8 cellular contexts compared by ENCODE assay signal in the genomic region with DNA sequence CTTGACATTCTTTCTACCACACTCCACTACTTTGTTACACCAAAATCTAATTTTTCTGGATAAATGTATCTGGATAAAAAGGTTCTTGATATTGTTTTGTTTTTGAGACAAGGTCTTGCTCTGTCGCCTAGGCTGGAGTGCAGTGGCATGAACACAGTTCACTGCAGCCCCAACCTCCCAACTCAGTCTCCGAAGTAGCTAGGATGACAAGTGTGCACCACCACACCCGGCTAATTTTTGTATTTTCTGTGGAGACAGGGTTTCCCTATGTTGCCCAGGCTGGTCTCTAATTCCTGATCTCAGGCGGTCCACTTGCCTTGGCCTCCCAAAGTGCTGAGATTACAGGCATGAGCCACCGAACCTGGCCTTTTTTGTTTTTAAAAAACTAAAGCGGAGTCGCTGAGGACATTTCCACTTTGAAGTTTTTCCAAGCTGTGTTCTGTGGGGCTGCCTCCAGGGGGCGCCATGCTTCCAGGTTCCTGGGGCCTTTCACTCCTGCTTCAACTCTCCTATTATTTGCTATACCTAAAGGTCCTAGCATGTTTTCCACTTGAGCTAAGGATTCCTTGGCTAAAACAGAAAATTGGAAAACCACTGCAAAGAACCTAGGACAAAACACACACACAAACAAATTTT. TPM values are rescaled to one million over a fixed set of nuclear protein-coding genes. Genes with fewer than 3 reads are reported as not detected.
DNase-seq lines count a peak whose midpoint lies in the region; ATAC-seq and TF ChIP-seq lines count a peak whose summit lies in the region.

No MANE protein-coding gene starts in this region.

- DNase-seq in cardiac muscle cell (ENCODE audit: low read depth in 1 of 2, low spot score in 1 of 2) (no peak), Right ventricle myocardium inferior (ENCODE audit: missing footprints) (no peak), left ventricle myocardium superior (peak; percentile 51), DMS79 (lab: John Stamatoyannopoulos, UW) (no peak)
- peak; percentile 46 to 58 for DNase-seq in activated CD4-positive, alpha-beta T cell treated with anti-CD3 and anti-CD28 coated beads, Interleukin-2, amount 50 U/mL, for 48 hours

- intact Hi-C loops in Right ventricle myocardium inferior (cut with DNase I) = loop anchor here (1.0 to 5.0 kb wide), 3 partner anchors 45 to 295 kb away; no protein-coding TSS in a partner anchor
- intact Hi-C loops in left ventricle myocardium superior (cut with micrococcal nuclease) = loop anchor here (2.0 kb wide), 1 partner anchor 93 kb away; no protein-coding TSS in a partner anchor

- H3K4me3 ChIP-seq in cardiac muscle cell (no peak overlapping the region), urinary bladder (ENCODE audit: low read depth, low read length) (no peak overlapping the region)

- H3K9me3 ChIP-seq in cardiac muscle cell (ENCODE audit: low read depth) = no peaks in the 10 kb centered on the region

- no peaks in the 10 kb centered on the region for H3K27me3 ChIP-seq in cardiac muscle cell

- ATAC-seq in Right ventricle myocardium inferior = no peak
- ATAC-seq in left ventricle myocardium superior = peak; percentile 41
- ATAC-seq in GM18907 (IDR thresholded peaks at IDR 0.05; ENCODE audit: unreplicated experiment) = no peak
- ATAC-seq in GM18868 (IDR thresholded peaks at IDR 0.05; ENCODE audit: unreplicated experiment) = no peak

- peak; percentile 56 for TF ChIP-seq CTCF in cardiac muscle cell (IDR thresholded peaks at IDR 0.05; ENCODE audit: low read depth, low read length)

- H3K27ac ChIP-seq in cardiac muscle cell (no peak overlapping the region), urinary bladder (ENCODE audit: low read depth) (peak overlapping the region; percentile 41)

- WGBS in urinary bladder = 57% methylated on average over 8 of the region's 8 CpGs

- H3K36me3 ChIP-seq in cardiac muscle cell = no peaks in the 10 kb centered on the region
- H3K36me3 ChIP-seq in urinary bladder (ENCODE audit: insufficient read depth) = no peaks in the 10 kb centered on the region

- peaks cover 5% of the 10 kb centered on the region for H3K4me1 ChIP-seq in cardiac muscle cell (ENCODE audit: low read depth)
- H3K4me1 ChIP-seq in urinary bladder (ENCODE audit: insufficient read depth) = no peaks in the 10 kb centered on the region

RNA-seq across cellular contexts. Expression of gene NCMAP, which starts 14.1 kb away (rescaled TPM):
- total RNA-seq in cardiac muscle cell = 0.11 TPM in 1 of 2 replicates, not detected in the other
- not detected in 2 replicates for polyA plus RNA-seq in cardiac muscle cell
- 0.22 TPM for total RNA-seq in Right ventricle myocardium inferior
- total RNA-seq in left ventricle myocardium superior = 0.27 TPM
- total RNA-seq in urinary bladder = 0.16 TPM
- polyA plus RNA-seq in urinary bladder = 0.20 TPM

RNA-seq across cellular contexts. Expression of gene RCAN3, which starts 39.2 kb away (rescaled TPM):
- total RNA-seq in cardiac muscle cell (8.4 and 9.9 TPM in 2 replicates), Right ventricle myocardium inferior (5.9 TPM), left ventricle myocardium superior (6.4 TPM), urinary bladder (8.6 TPM)
- polyA plus RNA-seq in cardiac muscle cell (6.4 and 7.3 TPM in 2 replicates), urinary bladder (2.6 TPM)

Comparison
In these comparisons a context has a peak if more than half of its experiments do, and no peak if none do; other contexts are left out.
1. DNase-seq: peak in activated CD4-positive, alpha-beta T cell treated with anti-CD3 and anti-CD28 coated beads, Interleukin-2, amount 50 U/mL, for 48 hours (2 of 2) and left ventricle myocardium superior (single experiment); none in cardiac muscle cell (0 of 2), Right ventricle myocardium inferior (single experiment) and DMS79 (single experiment).